In the genomic region with DNA sequence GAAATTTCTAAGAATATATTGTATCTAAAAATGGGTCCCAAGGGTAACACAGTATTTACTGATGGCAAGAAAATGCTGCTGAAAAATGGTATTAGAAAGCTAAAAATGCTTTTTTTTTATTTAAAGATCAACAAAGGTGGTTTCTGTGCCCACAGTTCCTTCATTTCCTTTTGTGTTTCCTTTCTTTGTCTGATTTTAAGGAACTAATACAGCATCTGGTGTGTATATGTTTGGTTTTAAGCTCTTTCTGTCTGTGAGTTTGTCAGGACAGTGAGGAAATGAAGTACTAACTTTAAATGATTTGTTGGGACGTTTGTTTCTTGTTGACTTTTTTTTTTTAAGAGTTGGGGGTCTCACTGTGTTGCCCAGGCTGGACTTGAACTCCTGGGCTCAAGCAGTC, we compare ENCODE assay signal across 22 cellular contexts. TPM values are rescaled to one million over a fixed set of nuclear protein-coding genes. Genes with fewer than 3 reads are reported as not detected.
A peak's percentile ranks its signal among the peaks of the same experiment; 100 is the strongest.
DNase-seq lines count a peak whose midpoint lies in the region; TF ChIP-seq lines count a peak whose summit lies in the region.
"Had no signal": no experiment of that assay in that cellular context is flagged by ENCODE, and none has a peak within 500 bp of the region (broad histone marks: within the 10 kb centered on the region; RNA-seq: fewer than 3 reads in every experiment).

No MANE protein-coding gene starts in this region.

- H3K9me3 ChIP-seq in neutrophil (no peaks in the 10 kb centered on the region), testis (no peaks in the 10 kb centered on the region)
- H3K9me3 ChIP-seq: BE2C, esophagus squamous epithelium, MG63 had no signal

- DNase-seq in SKM-1 treated with dmso at 0.1 percent for 144 hours (lab: John Stamatoyannopoulos, UW; ENCODE audit: unreplicated experiment) (peak; percentile 12), SKM-1 (lab: John Stamatoyannopoulos, UW; ENCODE audit: unreplicated experiment) (no peak), EL (no peak), testis (no peak), inferior parietal cortex (ENCODE audit: extremely low spot score) (no peak)
- DNase-seq: activated CD4-positive, alpha-beta T cell treated with anti-CD3 and anti-CD28 coated beads for 4 hours; BE2C; DMS 273 treated with DMSO at 0.1 percent for 48 hours; effector memory CD8-positive, alpha-beta T cell; esophagus squamous epithelium; H7; MG63; NCI-H146; NCI-H526; occipital lobe; stimulated activated CD4-positive, alpha-beta T cell treated with anti-CD3 and anti-CD28 coated beads, Interleukin-4, amount 100 ng/mL, for 1 hour had no signal

- no peaks in the 10 kb centered on the region for H3K27me3 Mint-ChIP-seq in IgD-negative memory B cell
- no peaks in the 10 kb centered on the region for H3K27me3 Mint-ChIP-seq in activated naive CD8-positive, alpha-beta T cell
- H3K27me3 Mint-ChIP-seq: effector memory CD8-positive, alpha-beta T cell; type B pancreatic cell had no signal

- no peak overlapping the region for H3K4me3 ChIP-seq in neutrophil (ENCODE audit: low read depth in 1 of 2, low read length in 1 of 2)
- H3K4me3 ChIP-seq in testis: no peak overlapping the region
- H3K4me3 ChIP-seq: esophagus squamous epithelium, lung, MG63 had no signal

- peaks cover 4% of the 10 kb centered on the region for H3K36me3 Mint-ChIP-seq in IgD-negative memory B cell
- peaks cover 19% of the 10 kb centered on the region for H3K36me3 Mint-ChIP-seq in activated naive CD8-positive, alpha-beta T cell

- peak overlapping the region in 2 of 3 donors; percentile 22 to 69 for H3K27ac Mint-ChIP-seq in IgD-negative memory B cell
- H3K27ac Mint-ChIP-seq in activated naive CD8-positive, alpha-beta T cell: peak overlapping the region; percentile 88
- H3K27ac Mint-ChIP-seq: activated T-helper 1 cell treated with anti-CD3 and anti-CD28 coated beads, Interleukin-12 subunit alpha, Interleukin-12 subunit beta, Interleukin-2, Interleukin-4 antibody, amounts not matched to agents 30 ng/mL and 10 ng/mL and 1 ng/mL, durations not matched to agents 14 hours and 24 hours and 36 hours; type B pancreatic cell had no signal

- H3K36me3 ChIP-seq in neutrophil (peaks cover 35% of the 10 kb centered on the region), testis (ENCODE audit: low read depth, missing control alignments) (no peaks in the 10 kb centered on the region)
- H3K36me3 ChIP-seq: BE2C had no signal

- intact Hi-C loops in testis (cut with DNase I; ENCODE audit: low total_unique reads): no loop called here

- H3K9me3 Mint-ChIP-seq in IgD-negative memory B cell: no peaks in the 10 kb centered on the region
- no peaks in the 10 kb centered on the region for H3K9me3 Mint-ChIP-seq in activated naive CD8-positive, alpha-beta T cell (ENCODE audit: low read depth)
- H3K9me3 Mint-ChIP-seq: activated T-helper 1 cell treated with anti-CD3 and anti-CD28 coated beads, Interleukin-12 subunit alpha, Interleukin-12 subunit beta, Interleukin-2, Interleukin-4 antibody, amounts not matched to agents 30 ng/mL and 10 ng/mL and 1 ng/mL, durations not matched to agents 14 hours and 24 hours and 36 hours; effector memory CD8-positive, alpha-beta T cell; type B pancreatic cell had no signal

- H3K4me1 ChIP-seq in neutrophil (ENCODE audit: control insufficient read depth in 1 of 2, insufficient read depth in 1 of 2, low read depth in 1 of 2, low read length in 1 of 2) (peaks cover 10 to 32% of the 10 kb centered on the region in 2 experiments), testis (no peaks in the 10 kb centered on the region)

- TF ChIP-seq POLR2A in testis (IDR thresholded peaks at IDR 0.05): no peak

- H3K27ac ChIP-seq in neutrophil (peak overlapping the region; percentile 67), testis (no peak overlapping the region)
- H3K27ac ChIP-seq: esophagus squamous epithelium had no signal

- no peak for TF ChIP-seq CTCF in neutrophil (IDR thresholded peaks at IDR 0.05)
- no peak for TF ChIP-seq CTCF in testis (IDR thresholded peaks at IDR 0.05)

- peaks cover 41 to 63% (median 55%) of the 10 kb centered on the region in 3 donors for H3K4me1 Mint-ChIP-seq in IgD-negative memory B cell
- H3K4me1 Mint-ChIP-seq in activated naive CD8-positive, alpha-beta T cell (ENCODE audit: low read depth): peaks cover 87% of the 10 kb centered on the region

- WGBS in testis, 2 donors: 32 to 54% methylated on average over 1 of the region's 1 CpG

- H3K27me3 ChIP-seq in neutrophil (no peaks in the 10 kb centered on the region), testis (no peaks in the 10 kb centered on the region)
- H3K27me3 ChIP-seq: BE2C, esophagus squamous epithelium, MG63 had no signal

- peak overlapping the region in 2 of 4 donors; percentile 44 to 75 for H3K4me3 Mint-ChIP-seq in IgD-negative memory B cell
- H3K4me3 Mint-ChIP-seq in activated naive CD8-positive, alpha-beta T cell: no peak overlapping the region
- H3K4me3 Mint-ChIP-seq: activated T-helper 1 cell treated with anti-CD3 and anti-CD28 coated beads, Interleukin-12 subunit alpha, Interleukin-12 subunit beta, Interleukin-2, Interleukin-4 antibody, amounts not matched to agents 30 ng/mL and 10 ng/mL and 1 ng/mL, durations not matched to agents 14 hours and 24 hours and 36 hours; effector memory CD8-positive, alpha-beta T cell; type B pancreatic cell had no signal

RNA-seq across cellular contexts. Expression of gene RASA2, which starts 38.2 kb away (rescaled TPM):
- polyA plus RNA-seq in IgD-negative memory B cell (27.0 TPM), testis (ENCODE audit: insufficient read depth, low read depth, low replicate concordance) (18.2 TPM)
- 10 to 100 TPM; 16.2 to 18.3 TPM for total RNA-seq in testis
